Comparison of ENCODE assay signal across 15 cellular contexts in genomic region chr6:45556828-45557227, GRCh38.
DNase-seq lines count a peak whose midpoint lies in the region; ATAC-seq and TF ChIP-seq lines count a peak whose summit lies in the region.
"Had no signal": no experiment of that assay in that cellular context is flagged by ENCODE, and none has a peak within 500 bp of the region (broad histone marks: within the 10 kb centered on the region; RNA-seq: fewer than 3 reads in every experiment).

No MANE protein-coding gene starts in this region.

- no peak for ATAC-seq in stimulated activated memory B cell treated with anti-CD40 and anti-IgM and Interleukin-4, amounts not matched to agents 10 μg/mL and 1 μg/mL and 100 μg/mL, for 72 hours
- ATAC-seq in HG02798 (IDR thresholded peaks at IDR 0.05; ENCODE audit: poor library complexity, unreplicated experiment): no peak
- ATAC-seq: natural killer cell had no signal

- H3K4me3 ChIP-seq in adipocyte (ENCODE audit: low read length) (peak overlapping the region; percentile 76), testis (no peak overlapping the region)

- H3K27ac ChIP-seq in testis: peak overlapping the region; percentile 18 to 87
- H3K27ac ChIP-seq: KMS-11 had no signal

- peaks cover 5% of the 10 kb centered on the region for H3K9me3 Mint-ChIP-seq in neural crest cell
- H3K9me3 Mint-ChIP-seq in stimulated activated memory B cell treated with anti-CD40 and anti-IgM and Interleukin-4, amounts not matched to agents 10 μg/mL and 1 μg/mL and 100 μg/mL, for 72 hours: no peaks in the 10 kb centered on the region
- H3K9me3 Mint-ChIP-seq: H9, natural killer cell had no signal

- peak overlapping the region; percentile 70 for H3K27ac Mint-ChIP-seq in neural crest cell (ENCODE audit: unreplicated experiment)
- H3K27ac Mint-ChIP-seq in stimulated activated memory B cell treated with anti-CD40 and anti-IgM and Interleukin-4, amounts not matched to agents 10 μg/mL and 1 μg/mL and 100 μg/mL, for 72 hours: no peak overlapping the region
- H3K27ac Mint-ChIP-seq: natural killer cell had no signal

- H3K9ac ChIP-seq in adipocyte (ENCODE audit: low read length): peak overlapping the region; percentile 78
- H3K9ac ChIP-seq: KMS-11 had no signal

- intact Hi-C loops in testis (cut with DNase I; ENCODE audit: low total_unique reads): no loop called here

- H3K36me3 ChIP-seq in adipocyte (ENCODE audit: control insufficient read depth, insufficient read depth, low read length, severe bottlenecking): no peaks in the 10 kb centered on the region
- no peaks in the 10 kb centered on the region for H3K36me3 ChIP-seq in testis (ENCODE audit: low read depth, missing control alignments)
- H3K36me3 ChIP-seq: gastroesophageal sphincter had no signal

- TF ChIP-seq CTCF in neural crest cell (conservative IDR thresholded peaks at IDR 0.05) (no peak), testis (IDR thresholded peaks at IDR 0.05) (no peak)

- H3K9me3 ChIP-seq in adipocyte (ENCODE audit: control insufficient read depth, low read length): no peaks in the 10 kb centered on the region
- no peaks in the 10 kb centered on the region for H3K9me3 ChIP-seq in testis
- H3K9me3 ChIP-seq: gastroesophageal sphincter had no signal

- H3K4me1 ChIP-seq in adipocyte (ENCODE audit: control insufficient read depth, insufficient read depth, low read length) (peaks cover 22% of the 10 kb centered on the region), testis (peaks cover 8% of the 10 kb centered on the region)
- H3K4me1 ChIP-seq: gastroesophageal sphincter had no signal

- H3K4me1 Mint-ChIP-seq in neural crest cell: peaks cover 27% of the 10 kb centered on the region
- H3K4me1 Mint-ChIP-seq in stimulated activated memory B cell treated with anti-CD40 and anti-IgM and Interleukin-4, amounts not matched to agents 10 μg/mL and 1 μg/mL and 100 μg/mL, for 72 hours: peaks cover 9% of the 10 kb centered on the region
- H3K4me1 Mint-ChIP-seq: H9 had no signal

- DNase-seq in EH (ENCODE audit: low read depth) (peak; percentile 30), adipocyte (ENCODE audit: low read depth) (peak; percentile 23), neural crest cell (ENCODE audit: low read depth, low spot score) (no peak), testis (peak; percentile 30), C1 segment of cervical spinal cord (lab: John Stamatoyannopoulos, UW) (no peak)
- DNase-seq: activated naive CD4-positive, alpha-beta T cell treated with Interleukin-2 at 50 U/mL for 16 hours; cortex of kidney; H9; natural killer cell; NCI-H1092; OCI-M1 had no signal

- no peak overlapping the region for H3K4me3 Mint-ChIP-seq in neural crest cell
- no peak overlapping the region for H3K4me3 Mint-ChIP-seq in stimulated activated memory B cell treated with anti-CD40 and anti-IgM and Interleukin-4, amounts not matched to agents 10 μg/mL and 1 μg/mL and 100 μg/mL, for 72 hours
- H3K4me3 Mint-ChIP-seq: H9, natural killer cell had no signal

- no peak for TF ChIP-seq POLR2A in testis (IDR thresholded peaks at IDR 0.05)

- H3K36me3 Mint-ChIP-seq in neural crest cell (ENCODE audit: low read depth): no peaks in the 10 kb centered on the region
- H3K36me3 Mint-ChIP-seq in stimulated activated memory B cell treated with anti-CD40 and anti-IgM and Interleukin-4, amounts not matched to agents 10 μg/mL and 1 μg/mL and 100 μg/mL, for 72 hours: no peaks in the 10 kb centered on the region
- H3K36me3 Mint-ChIP-seq: natural killer cell had no signal

- H3K27me3 Mint-ChIP-seq in neural crest cell (ENCODE audit: low read depth): peaks cover 2% of the 10 kb centered on the region
- no peaks in the 10 kb centered on the region for H3K27me3 Mint-ChIP-seq in stimulated activated memory B cell treated with anti-CD40 and anti-IgM and Interleukin-4, amounts not matched to agents 10 μg/mL and 1 μg/mL and 100 μg/mL, for 72 hours

- H3K27me3 ChIP-seq in adipocyte (replicated peaks; ENCODE audit: control insufficient read depth, insufficient read depth, low read length) (no peaks in the 10 kb centered on the region), testis (no peaks in the 10 kb centered on the region)
- H3K27me3 ChIP-seq: gastroesophageal sphincter had no signal

- 36 to 45% methylated on average over 5 of the region's 5 CpGs for WGBS in testis, 2 donors

Comparison
In these comparisons a context has a peak if more than half of its experiments do, and no peak if none do; other contexts are left out.
1. DNase-seq: peak in EH (single experiment), adipocyte (single experiment) and testis (single experiment); none in neural crest cell (single experiment) and C1 segment of cervical spinal cord (0 of 14).